18 cellular contexts compared by ENCODE assay signal in the genomic region with DNA sequence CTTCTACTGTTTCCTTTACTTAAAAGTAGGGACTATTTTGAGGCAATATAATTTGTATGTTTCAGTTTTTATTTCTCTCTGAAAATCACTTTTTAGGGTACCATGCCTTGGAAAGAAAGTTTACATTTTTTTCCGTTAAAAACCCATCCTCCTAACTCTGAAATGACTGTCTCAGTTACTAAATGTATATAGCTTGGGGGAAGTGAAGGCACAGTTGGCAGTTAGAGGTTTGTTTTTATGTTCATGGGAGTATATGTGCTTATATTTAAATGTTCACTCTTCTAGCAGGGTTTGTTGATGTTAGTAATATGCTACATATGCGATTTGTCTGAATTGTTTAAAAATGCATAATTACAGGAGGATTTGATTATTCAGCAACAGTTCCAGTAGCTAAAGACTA. TPM values are rescaled to one million over a fixed set of nuclear protein-coding genes. Genes with fewer than 3 reads are reported as not detected.
DNase-seq lines count a peak whose midpoint lies in the region; ATAC-seq and TF ChIP-seq lines count a peak whose summit lies in the region.
"Had no signal": no experiment of that assay in that cellular context is flagged by ENCODE, and none has a peak within 500 bp of the region (broad histone marks: within the 10 kb centered on the region; RNA-seq: fewer than 3 reads in every experiment).

No MANE protein-coding gene starts in this region.

- no peaks in the 10 kb centered on the region for H3K27me3 ChIP-seq in smooth muscle cell (ENCODE audit: low read depth)
- H3K27me3 ChIP-seq in CD8-positive, alpha-beta T cell (ENCODE audit: insufficient read depth, low read length): no peaks in the 10 kb centered on the region
- H3K27me3 ChIP-seq: upper lobe of right lung had no signal

- H4K20me1 ChIP-seq in OCI-LY7 (ENCODE audit: insufficient read depth, low read length) (peaks cover 5% of the 10 kb centered on the region; the same call in 1 of the 2 replicates), smooth muscle cell (ENCODE audit: low read depth) (no peaks in the 10 kb centered on the region)

- intact Hi-C loops in OCI-LY7 (cut with micrococcal nuclease; ENCODE audit: unreplicated experiment): loop anchor here (10.0 kb wide), 1 partner anchor 1370 kb away; no protein-coding TSS in a partner anchor
- intact Hi-C loops in CD8-positive, alpha-beta T cell (cut with DNase I, micrococcal nuclease): loop anchor here in 1 of 2 experiments (1.0 kb wide), 1 partner anchor 1024 kb away; no protein-coding TSS in a partner anchor

- no peak overlapping the region for H3K27ac Mint-ChIP-seq in CD8-positive, alpha-beta T cell
- H3K27ac Mint-ChIP-seq: activated T-cell treated with anti-CD3 and anti-CD28 coated beads, Interleukin-2, amount 50 U/mL, for 24 hours; dendritic cell treated with granulocyte-macrophage colony-stimulating factor and Interleukin-4, amounts not matched to agents 40 ng/mL and 50 ng/mL, for 4 days; immature natural killer cell had no signal

- DNase-seq in SIG-M5 treated with dmso at 0.1 percent for 504 hours (lab: John Stamatoyannopoulos, UW; ENCODE audit: unreplicated experiment) (peak; percentile 53), SIG-M5 (lab: John Stamatoyannopoulos, UW) (no peak), OCI-LY7 (ENCODE audit: low spot score) (peak; percentile 4), smooth muscle cell (lab: John Stamatoyannopoulos, UW; ENCODE audit: unreplicated experiment) (no peak), DMS53 treated with DMSO at 0.1 percent for 48 hours (lab: John Stamatoyannopoulos, UW; ENCODE audit: unreplicated experiment) (no peak), amniotic stem cell (lab: John Stamatoyannopoulos, UW) (no peak)
- DNase-seq in CD8-positive, alpha-beta T cell: no peak
- DNase-seq: activated T-cell treated with anti-CD3 and anti-CD28 coated beads, Interleukin-2, amount 50 U/mL, for 24 hours; amygdala; immature natural killer cell; NCI-H1092; stimulated activated CD8-positive, alpha-beta memory T cell treated with anti-CD3 and anti-CD28 coated beads, Interleukin-4, amount 100 ng/mL, for 48 hours; upper lobe of right lung had no signal

- H3K9me3 Mint-ChIP-seq in CD8-positive, alpha-beta T cell: no peaks in the 10 kb centered on the region
- H3K9me3 Mint-ChIP-seq: activated T-cell treated with anti-CD3 and anti-CD28 coated beads, Interleukin-2, amount 50 U/mL, for 24 hours; dendritic cell treated with granulocyte-macrophage colony-stimulating factor and Interleukin-4, amounts not matched to agents 40 ng/mL and 50 ng/mL, for 4 days; immature natural killer cell had no signal

- 84% methylated on average over 2 of the region's 2 CpGs for WGBS in smooth muscle cell (ENCODE audit: low lambda C conversion rate)

- peaks cover 23% of the 10 kb centered on the region for H3K36me3 Mint-ChIP-seq in CD8-positive, alpha-beta T cell

- no TSS peak for BruUV-seq in OCI-LY7 (replicated peaks; lab: Mats Ljungman, UMichigan)

- peak; percentile 45 for ATAC-seq in HG02885 (IDR thresholded peaks at IDR 0.05; ENCODE audit: poor library complexity, unreplicated experiment)
- no peak for ATAC-seq in CD8-positive, alpha-beta T cell
- ATAC-seq: A549; activated CD4-positive, CD25-positive, alpha-beta regulatory T cell treated with anti-CD3 and anti-CD28 coated beads, Interleukin-2, amount 50 U/mL, for 24 hours; upper lobe of right lung had no signal

- H3K79me2 ChIP-seq in OCI-LY7 (ENCODE audit: insufficient read depth, low read depth, low read length): peaks cover 21% of the 10 kb centered on the region; the same call in 1 of the 2 replicates
- H3K79me2 ChIP-seq in smooth muscle cell (ENCODE audit: low read depth): peaks cover 15% of the 10 kb centered on the region

- H3K27me3 Mint-ChIP-seq in CD8-positive, alpha-beta T cell (ENCODE audit: low read depth): no peaks in the 10 kb centered on the region
- H3K27me3 Mint-ChIP-seq: activated T-cell treated with anti-CD3 and anti-CD28 coated beads, Interleukin-2, amount 50 U/mL, for 24 hours; dendritic cell treated with granulocyte-macrophage colony-stimulating factor and Interleukin-4, amounts not matched to agents 40 ng/mL and 50 ng/mL, for 4 days had no signal

- peaks cover 22% of the 10 kb centered on the region for H3K4me1 ChIP-seq in OCI-LY7 (ENCODE audit: insufficient read depth, low read length, poor library complexity, severe bottlenecking)
- peaks cover 6% of the 10 kb centered on the region for H3K4me1 ChIP-seq in smooth muscle cell (ENCODE audit: low read depth)
- H3K4me1 ChIP-seq in CD8-positive, alpha-beta T cell (ENCODE audit: insufficient read depth, low read length): peaks cover 4% of the 10 kb centered on the region
- H3K4me1 ChIP-seq: prostate gland, upper lobe of right lung had no signal

- peaks cover 16% of the 10 kb centered on the region for H3K4me1 Mint-ChIP-seq in CD8-positive, alpha-beta T cell (ENCODE audit: low read depth)

- H3K9me2 ChIP-seq in OCI-LY7 (ENCODE audit: insufficient read depth, low read length): no peaks in the 10 kb centered on the region

- peak overlapping the region; percentile 11 for H3K27ac ChIP-seq in OCI-LY7 (ENCODE audit: low read depth, low read length, poor library complexity, severe bottlenecking)
- H3K27ac ChIP-seq in smooth muscle cell (ENCODE audit: low read depth): peak overlapping the region; percentile 21
- H3K27ac ChIP-seq in CD8-positive, alpha-beta T cell (ENCODE audit: low read depth, low read length): no peak overlapping the region
- H3K27ac ChIP-seq: prostate gland, upper lobe of right lung had no signal

- no peaks in the 10 kb centered on the region for H3F3A ChIP-seq in smooth muscle cell (ENCODE audit: low read depth)

- POLR2A ChIA-PET in OCI-LY7 (lab: Charles Lee): interaction anchor here (0.7 to 3.4 kb wide), 3 partner anchors 12 to 1029 kb away, joined by 3 to 18 read pairs (median 6); a partner anchor contains a TSS
- POLR2A ChIA-PET in CD8-positive, alpha-beta T cell (lab: Charles Lee): no interaction called here

- TF ChIP-seq CTCF in OCI-LY7 (conservative IDR thresholded peaks at IDR 0.05; ENCODE audit: low read length) (no peak), smooth muscle cell (IDR thresholded peaks at IDR 0.05; ENCODE audit: borderline replicate concordance, insufficient read depth, poor library complexity, severe bottlenecking) (no peak)
- no peak for TF ChIP-seq CTCF in CD8-positive, alpha-beta T cell (IDR thresholded peaks at IDR 0.05)

- CTCF ChIA-PET in OCI-LY7 (lab: Charles Lee; ENCODE audit: unreplicated experiment): interaction anchor here (0.5 to 2.7 kb wide), 2 partner anchors 1023 to 1065 kb away, joined by 4 to 12 read pairs; no protein-coding TSS in a partner anchor
- CTCF ChIA-PET in CD8-positive, alpha-beta T cell (lab: Charles Lee): interaction anchor here (2.0 to 4.9 kb wide), 4 partner anchors 10 to 1028 kb away, joined by 8 to 92 read pairs (median 20); a partner anchor contains a TSS

- H3K9me3 ChIP-seq in OCI-LY7 (ENCODE audit: low read length) (no peaks in the 10 kb centered on the region), smooth muscle cell (replicated peaks; ENCODE audit: low read depth) (no peaks in the 10 kb centered on the region)
- no peaks in the 10 kb centered on the region for H3K9me3 ChIP-seq in CD8-positive, alpha-beta T cell (ENCODE audit: low read length)
- H3K9me3 ChIP-seq: A549, prostate gland, upper lobe of right lung had no signal

- peak overlapping the region; percentile 78 for H3K4me2 ChIP-seq in OCI-LY7 (ENCODE audit: low read length)
- no peak overlapping the region for H3K4me2 ChIP-seq in smooth muscle cell

- H3K4me3 Mint-ChIP-seq in CD8-positive, alpha-beta T cell: no peak overlapping the region
- H3K4me3 Mint-ChIP-seq: activated T-cell treated with anti-CD3 and anti-CD28 coated beads, Interleukin-2, amount 50 U/mL, for 24 hours; dendritic cell treated with granulocyte-macrophage colony-stimulating factor and Interleukin-4, amounts not matched to agents 40 ng/mL and 50 ng/mL, for 4 days; immature natural killer cell had no signal

- H2AFZ ChIP-seq in OCI-LY7 (ENCODE audit: low read length): no peak overlapping the region
- no peak overlapping the region for H2AFZ ChIP-seq in smooth muscle cell (ENCODE audit: low read depth)

- H3K36me3 ChIP-seq in OCI-LY7 (ENCODE audit: insufficient read depth, low read length) (no peaks in the 10 kb centered on the region; the same call in 1 of the 2 replicates), smooth muscle cell (ENCODE audit: low read depth) (no peaks in the 10 kb centered on the region)
- H3K36me3 ChIP-seq in CD8-positive, alpha-beta T cell (ENCODE audit: insufficient read depth, low read length): no peaks in the 10 kb centered on the region
- H3K36me3 ChIP-seq: prostate gland, upper lobe of right lung had no signal

- H3K4me3 ChIP-seq in OCI-LY7 (ENCODE audit: low read depth, low read length, poor library complexity, severe bottlenecking): no peak overlapping the region
- H3K4me3 ChIP-seq in smooth muscle cell: no peak overlapping the region
- no peak overlapping the region for H3K4me3 ChIP-seq in CD8-positive, alpha-beta T cell (ENCODE audit: low read depth, low read length)
- H3K4me3 ChIP-seq: A549, prostate gland, upper lobe of right lung had no signal

- H3K9ac ChIP-seq in smooth muscle cell (ENCODE audit: low read depth): peak overlapping the region; percentile 25

RNA-seq across cellular contexts. Expression of a gene that starts 31.0 kb away (rescaled TPM):
- total RNA-seq in OCI-LY7 (2014; rRNA removed; shearing (Covaris generic)): 19.9 and 21.6 TPM in 2 replicates
- 20.3 and 21.1 TPM in 2 replicates for total RNA-seq in OCI-LY7 (2022)
- total RNA-seq in smooth muscle cell: 14.5 and 16.5 TPM in 2 replicates
- 13.0 and 16.6 TPM in 2 replicates for polyA plus RNA-seq in smooth muscle cell
- total RNA-seq in CD8-positive, alpha-beta T cell: 10 to 100 TPM; 21.2 to 22.4 TPM

Comparison
In these comparisons a context has a peak if more than half of its experiments do, and no peak if none do; other contexts are left out.
1. DNase-seq: peak in SIG-M5 treated with dmso at 0.1 percent for 504 hours (single experiment) and OCI-LY7 (single experiment); none in SIG-M5 (single experiment), smooth muscle cell (single experiment), DMS53 treated with DMSO at 0.1 percent for 48 hours (single experiment), CD8-positive, alpha-beta T cell (0 of 7) and amniotic stem cell (single experiment).